ENCODE assay signal across 12 cellular contexts in the genomic region with DNA sequence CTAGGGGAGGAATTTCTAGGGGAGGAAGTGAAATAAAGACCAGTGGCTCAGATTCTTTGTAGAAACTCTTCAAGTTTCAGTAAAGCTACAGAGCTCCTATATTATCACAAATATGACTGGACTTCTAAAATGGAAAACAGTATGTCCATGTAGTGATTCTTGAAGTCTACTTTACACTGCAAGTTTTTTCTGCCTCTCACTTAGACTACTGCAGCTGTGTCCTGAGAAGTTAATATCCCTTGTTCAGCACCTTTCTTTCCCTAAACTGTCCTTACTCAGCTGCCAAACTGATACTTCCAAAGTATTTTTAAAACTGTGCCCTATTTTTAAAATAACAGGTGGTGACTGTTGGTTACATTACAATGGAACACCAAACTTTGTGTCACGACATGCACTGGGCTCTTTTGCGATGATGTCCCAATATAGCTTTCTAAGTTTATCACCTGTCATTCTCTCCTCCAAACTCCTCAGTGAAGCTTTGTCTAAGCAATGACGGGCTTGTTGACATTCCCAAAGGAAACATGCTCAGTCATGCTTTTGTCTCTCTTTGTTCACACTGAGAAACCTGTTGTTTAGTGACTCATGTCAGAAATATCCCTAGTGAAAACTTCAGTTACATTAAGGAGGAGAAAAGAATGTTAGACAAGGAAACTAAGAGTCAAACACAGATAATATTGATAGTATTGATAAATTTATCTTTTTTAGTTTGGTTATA.
DNase-seq lines count a peak whose midpoint lies in the region; ATAC-seq, FAIRE-seq and TF ChIP-seq lines count a peak whose summit lies in the region.
"Had no signal": no experiment of that assay in that cellular context is flagged by ENCODE, and none has a peak within 500 bp of the region (broad histone marks: within the 10 kb centered on the region; RNA-seq: fewer than 3 reads in every experiment).

No MANE protein-coding gene starts in this region.

- no peak overlapping the region for H2AK5ac ChIP-seq in H1 (ENCODE audit: low read depth, low read length)

- no peak overlapping the region for H4K5ac ChIP-seq in H1 (ENCODE audit: insufficient read length, low read depth, low read length)

- no peak overlapping the region for H4K91ac ChIP-seq in H1 (replicated peaks; ENCODE audit: insufficient read length, low read length)

- H2BK20ac ChIP-seq in H1 (ENCODE audit: low read length), result no peak overlapping the region

- H3K27ac Mint-ChIP-seq in neural progenitor cell, result peak overlapping the region; percentile 18
- no peak overlapping the region for H3K27ac Mint-ChIP-seq in activated naive CD8-positive, alpha-beta T cell treated with anti-CD3 and anti-CD28 coated beads for 36 hours
- H3K27ac Mint-ChIP-seq: T-cell had no signal

- H3K23ac ChIP-seq in H1 (ENCODE audit: insufficient read length), result no peak overlapping the region

- no peak for ATAC-seq in mucosa of descending colon
- ATAC-seq: T-cell had no signal

- no peak for TF ChIP-seq RAD21 in H1 (IDR thresholded peaks at IDR 0.05 in 1 of 2, conservative IDR thresholded peaks at IDR 0.05 in 1 of 2; ENCODE audit: low read depth in 2 of 2, low read length in 2 of 2)

- H3K4me3 Mint-ChIP-seq in neural progenitor cell, result no peak overlapping the region
- H3K4me3 Mint-ChIP-seq in activated naive CD8-positive, alpha-beta T cell treated with anti-CD3 and anti-CD28 coated beads for 36 hours, result no peak overlapping the region
- H3K4me3 Mint-ChIP-seq: T-cell had no signal

- H3K36me3 Mint-ChIP-seq in neural progenitor cell, result no peaks in the 10 kb centered on the region
- H3K36me3 Mint-ChIP-seq in activated naive CD8-positive, alpha-beta T cell treated with anti-CD3 and anti-CD28 coated beads for 36 hours, result no peaks in the 10 kb centered on the region
- H3K36me3 Mint-ChIP-seq: T-cell had no signal

- no peak for TF ChIP-seq EP300 in H1 (IDR thresholded peaks at IDR 0.05; ENCODE audit: borderline replicate concordance in 1 of 2, low read depth in 2 of 2, low read length in 2 of 2)

- no peaks in the 10 kb centered on the region for H4K20me1 ChIP-seq in H1 (replicated peaks in 1 of 2; ENCODE audit: control insufficient read depth in 1 of 2, insufficient read depth in 2 of 2, low read length in 2 of 2)
- H4K20me1 ChIP-seq in neural progenitor cell (ENCODE audit: low read depth), result no peaks in the 10 kb centered on the region

- CTCF ChIA-PET in H1 (lab: Charles Lee; ENCODE audit: partially characterized antibody), result interaction anchor here (0.7 kb wide), 1 partner anchor 228 kb away, joined by 3 read pairs; no protein-coding TSS in a partner anchor

- no peaks in the 10 kb centered on the region for H3K23me2 ChIP-seq in H1 (ENCODE audit: low read depth, low read length)

- no peaks in the 10 kb centered on the region for H3K9me3 Mint-ChIP-seq in neural progenitor cell
- no peaks in the 10 kb centered on the region for H3K9me3 Mint-ChIP-seq in activated naive CD8-positive, alpha-beta T cell treated with anti-CD3 and anti-CD28 coated beads for 36 hours
- H3K9me3 Mint-ChIP-seq: T-cell had no signal

- H2BK120ac ChIP-seq in H1 (replicated peaks; ENCODE audit: low read depth, low read length), result no peak overlapping the region

- no peak for TF ChIP-seq POLR2A in H1 (IDR thresholded peaks at IDR 0.05; ENCODE audit: control extremely low read depth in 1 of 2, low read depth in 2 of 2, low read length in 2 of 2)

- H3K9me3 ChIP-seq in H1 (ENCODE audit: insufficient read depth in 2 of 2, low read depth in 1 of 2, low read length in 1 of 2) (no peaks in the 10 kb centered on the region), neural progenitor cell (ENCODE audit: low read depth) (no peaks in the 10 kb centered on the region), mucosa of descending colon (no peaks in the 10 kb centered on the region)
- H3K9me3 ChIP-seq: MG63 had no signal

- peak; percentile 69 for FAIRE-seq in H1 (lab: Jason Lieb, UNC)

- no peaks in the 10 kb centered on the region for H3K36me3 ChIP-seq in H1 (ENCODE audit: control insufficient read depth in 2 of 4, insufficient read depth in 4 of 4, low read length in 3 of 4)
- H3K36me3 ChIP-seq in neural progenitor cell, result no peaks in the 10 kb centered on the region
- no peaks in the 10 kb centered on the region for H3K36me3 ChIP-seq in mucosa of descending colon (ENCODE audit: low read depth)
- H3K36me3 ChIP-seq: MG63 had no signal

- H3K27ac ChIP-seq in H1 (ENCODE audit: low read depth, low read length), result peak overlapping the region; percentile 29; the same call in 1 of the 2 replicates
- no peak overlapping the region for H3K27ac ChIP-seq in neural progenitor cell
- H3K27ac ChIP-seq: coronary artery, parathyroid adenoma had no signal

- no peak overlapping the region for H3K9ac ChIP-seq in H1 (replicated peaks in 1 of 4; ENCODE audit: extremely low read depth in 1 of 4, low read depth in 3 of 4, low read length in 3 of 4)
- no peak overlapping the region for H3K9ac ChIP-seq in neural progenitor cell
- H3K9ac ChIP-seq: parathyroid adenoma had no signal

- H2BK5ac ChIP-seq in H1 (ENCODE audit: low read depth, low read length), result no peak overlapping the region

- H3F3A ChIP-seq in neural progenitor cell (ENCODE audit: low read depth), result no peaks in the 10 kb centered on the region

- no peak overlapping the region for H2BK12ac ChIP-seq in H1 (ENCODE audit: low read depth, low read length)

- no peak overlapping the region for H2AFZ ChIP-seq in H1 (ENCODE audit: low read length)
- no peak overlapping the region for H2AFZ ChIP-seq in neural progenitor cell (replicated peaks)
- H2AFZ ChIP-seq: parathyroid adenoma had no signal

- H4K8ac ChIP-seq in H1 (ENCODE audit: extremely low read depth, insufficient read depth, low read length), result no peak overlapping the region

- H3K27me3 ChIP-seq in H1 (replicated peaks in 1 of 4; ENCODE audit: control insufficient read depth in 3 of 4, extremely low read depth in 1 of 4, insufficient read depth in 3 of 4, low read length in 3 of 4) (no peaks in the 10 kb centered on the region), neural progenitor cell (no peaks in the 10 kb centered on the region)
- H3K27me3 ChIP-seq: MG63 had no signal

- H3K79me2 ChIP-seq in H1 (ENCODE audit: control insufficient read depth in 1 of 2, insufficient read depth in 2 of 2, low read length in 2 of 2) (no peaks in the 10 kb centered on the region), neural progenitor cell (ENCODE audit: low read depth) (no peaks in the 10 kb centered on the region)
- H3K79me2 ChIP-seq: parathyroid adenoma had no signal

- DNase-seq in H4 (ENCODE audit: low spot score) (peak; percentile 85), NCI-H2171 (lab: John Stamatoyannopoulos, UW) (peak; percentile 39), H1 (ENCODE audit: low read depth in 1 of 2, low spot score in 2 of 2) (no peak), neural progenitor cell (ENCODE audit: low spot score) (peak; percentile 65), AG08396 (ENCODE audit: low spot score) (no peak), mucosa of descending colon (no peak), CD1c-positive myeloid dendritic cell (ENCODE audit: extremely low spot score) (no peak)
- DNase-seq in activated naive CD8-positive, alpha-beta T cell treated with anti-CD3 and anti-CD28 coated beads for 36 hours, result no peak
- DNase-seq: MG63, T-cell had no signal

- H3K4me1 ChIP-seq in H1 (replicated peaks in 1 of 4; ENCODE audit: control insufficient read depth in 3 of 4, insufficient read depth in 4 of 4, low read length in 3 of 4) (no peaks in the 10 kb centered on the region), neural progenitor cell (peaks cover 19% of the 10 kb centered on the region), mucosa of descending colon (ENCODE audit: low read depth) (no peaks in the 10 kb centered on the region)
- H3K4me1 ChIP-seq: parathyroid adenoma had no signal

- WGBS in H1 (ENCODE audit: extremely low coverage in 1 of 2, insufficient coverage in 1 of 2, insufficient read length in 1 of 2, insufficient replicate concordance in 2 of 2, low coverage in 1 of 2, low lambda C conversion rate in 2 of 2, missing lambda C conversion rate in 1 of 2), 2 experiments, result 44% methylated on average over 3 of the region's 3 CpGs; no CpG with 5 or more reads in 1 of the 2 experiments

- POLR2A ChIA-PET in H1 (lab: Charles Lee; ENCODE audit: partially characterized antibody), result interaction anchor here (1.3 kb wide), 1 partner anchor 8 kb away, joined by 3 read pairs; no protein-coding TSS in a partner anchor

- intact Hi-C loops in mucosa of descending colon (cut with DNase I, micrococcal nuclease), result no loop called here

- no peak overlapping the region for H3K18ac ChIP-seq in H1 (ENCODE audit: extremely low read depth, low read length)

- no peak overlapping the region for H3K4ac ChIP-seq in H1 (replicated peaks; ENCODE audit: insufficient read length, low read depth, low read length)

- H3K14ac ChIP-seq in H1 (ENCODE audit: insufficient read length), result no peak overlapping the region

- H3K4me2 ChIP-seq in H1 (ENCODE audit: insufficient read depth in 1 of 2, low read depth in 2 of 2, low read length in 2 of 2), result no peak overlapping the region
- peak overlapping the region; percentile 14 for H3K4me2 ChIP-seq in neural progenitor cell

- H3K4me3 ChIP-seq in H1 (ENCODE audit: extremely low read depth in 1 of 4, insufficient read depth in 2 of 4, low read depth in 3 of 4, low read length in 4 of 4) (no peak overlapping the region), neural progenitor cell (no peak overlapping the region), mucosa of descending colon (no peak overlapping the region)
- H3K4me3 ChIP-seq: coronary artery, MG63 had no signal

- no peaks in the 10 kb centered on the region for H3K27me3 Mint-ChIP-seq in neural progenitor cell (ENCODE audit: insufficient read depth, low read depth)
- peaks cover 3% of the 10 kb centered on the region for H3K27me3 Mint-ChIP-seq in activated naive CD8-positive, alpha-beta T cell treated with anti-CD3 and anti-CD28 coated beads for 36 hours
- H3K27me3 Mint-ChIP-seq: T-cell had no signal

- H3K56ac ChIP-seq in H1 (replicated peaks; ENCODE audit: insufficient read length, low read depth, low read length), result no peak overlapping the region

- H3K4me1 Mint-ChIP-seq in neural progenitor cell, result peaks cover 17% of the 10 kb centered on the region
- no peaks in the 10 kb centered on the region for H3K4me1 Mint-ChIP-seq in activated naive CD8-positive, alpha-beta T cell treated with anti-CD3 and anti-CD28 coated beads for 36 hours
- H3K4me1 Mint-ChIP-seq: T-cell had no signal

- no peaks in the 10 kb centered on the region for H3K79me1 ChIP-seq in H1 (ENCODE audit: low read depth, low read length)

- TF ChIP-seq CTCF in H1 (IDR thresholded peaks at IDR 0.05; ENCODE audit: control extremely low read depth in 1 of 3, insufficient read depth in 1 of 3, low read depth in 1 of 3, low read length in 3 of 3) (no peak), neural progenitor cell (IDR thresholded peaks at IDR 0.05) (no peak), mucosa of descending colon (IDR thresholded peaks at IDR 0.05) (no peak)

- no peak overlapping the region for H2BK15ac ChIP-seq in H1 (ENCODE audit: low read length)

TF ChIP-seq in H1, 55 proteins besides CTCF, POLR2A, EP300 and RAD21 (continues in another document):
- TF ChIP-seq TEAD4 (IDR thresholded peaks at IDR 0.05; ENCODE audit: low read depth, low read length) (peak; percentile 69; the same call in 1 of the 2 replicates), EGR1 (IDR thresholded peaks at IDR 0.05; ENCODE audit: borderline replicate concordance, low read depth, low read length) (no peak), JUND (IDR thresholded peaks at IDR 0.05; ENCODE audit: low read length) (peak; percentile 96)

Comparison
In these comparisons a context has a peak if more than half of its experiments do, and no peak if none do; other contexts are left out.
1. DNase-seq: peak in H4 (single experiment), NCI-H2171 (single experiment) and neural progenitor cell (single experiment); none in H1 (0 of 2), AG08396 (single experiment), activated naive CD8-positive, alpha-beta T cell treated with anti-CD3 and anti-CD28 coated beads for 36 hours (single experiment), mucosa of descending colon (0 of 3) and CD1c-positive myeloid dendritic cell (single experiment).